ENCODE assay signal across 28 cellular contexts in the genomic region with DNA sequence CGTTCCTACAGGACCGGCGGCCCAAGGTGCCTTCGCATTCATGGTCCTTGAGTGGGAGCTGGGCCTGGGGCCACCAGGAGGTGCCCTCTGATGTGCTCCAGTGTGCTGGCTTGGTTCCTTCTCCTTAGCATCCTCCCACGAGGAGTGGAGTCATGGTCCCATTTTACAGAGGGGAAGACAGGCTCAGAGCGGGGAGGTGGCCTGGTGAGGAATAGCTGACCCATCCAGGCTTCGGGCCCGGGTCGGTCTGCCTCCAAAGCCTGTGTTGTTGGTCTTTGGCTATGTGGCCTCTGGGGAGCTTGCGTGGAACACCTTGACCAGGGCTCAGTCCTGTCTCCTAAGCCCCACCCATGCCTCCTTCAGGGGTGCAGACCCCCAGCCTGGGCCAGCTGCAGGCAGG.
"Had no signal": no experiment of that assay in that cellular context is flagged by ENCODE, and none has a peak within 500 bp of the region (broad histone marks: within the 10 kb centered on the region; RNA-seq: fewer than 3 reads in every experiment).

No MANE protein-coding gene starts in this region.

- H3K4me1 ChIP-seq: parathyroid adenoma, tibial nerve, upper lobe of left lung, vagina had no signal

- H3K27me3 ChIP-seq: tibial nerve, upper lobe of left lung, vagina had no signal

- H2AFZ ChIP-seq: parathyroid adenoma had no signal

- H3K27ac ChIP-seq: parathyroid adenoma, psoas muscle, tibial nerve, upper lobe of left lung, vagina had no signal

- H3K9ac ChIP-seq: parathyroid adenoma had no signal

- H3K4me3 ChIP-seq: lung, mucosa of descending colon, psoas muscle, tibial nerve, upper lobe of left lung, vagina had no signal

- ATAC-seq: left cardiac atrium; left lobe of liver; mucosa of descending colon; naive thymus-derived CD4-positive, alpha-beta T cell; natural killer cell treated with Interleukin-12 subunit alpha and Interleukin-12 subunit beta and Interleukin-15 and Interleukin-18, amount 100 ng/mL, for 72 hours; psoas muscle; sciatic nerve; stimulated activated memory B cell treated with anti-CD40 and anti-IgM and Interleukin-4, amounts not matched to agents 10 μg/mL and 1 μg/mL and 100 μg/mL, for 72 hours; stimulated activated naive CD8-positive, alpha-beta T cell treated with anti-CD3 and anti-CD28 coated beads, Interleukin-15, amount 100 ng/mL, for 72 hours had no signal

- FAIRE-seq: keratinocyte, small intestine had no signal

- DNase-seq: head of caudate nucleus; hippocampal formation; kidney glomerular epithelial cell; left cardiac atrium; mesendoderm; midbrain; mucosa of descending colon; naive thymus-derived CD4-positive, alpha-beta T cell; nucleus accumbens; small intestine; stimulated activated CD4-positive, alpha-beta T cell treated with anti-CD3 and anti-CD28 coated beads, Interleukin-1b, Interleukin-23, amount 100 ng/mL, for 48 hours; stimulated activated CD4-positive, alpha-beta T cell treated with anti-CD3 and anti-CD28 coated beads, Interleukin-2, amount 100 ng/mL, for 48 hours; stimulated activated CD4-positive, alpha-beta T cell treated with anti-CD3 and anti-CD28 coated beads, Interleukin-4, amount 100 ng/mL, for 4 hours; stimulated activated CD8-positive, alpha-beta memory T cell treated with anti-CD3 and anti-CD28 coated beads, Interleukin-4, amount 100 ng/mL, for 48 hours; stimulated activated naive CD4-positive, alpha-beta T cell treated with Interleukin-2 at 50 U/mL for 16 hours; stimulated activated naive CD8-positive, alpha-beta T cell treated with anti-CD3 and anti-CD28 coated beads, Interleukin-15, amount 100 ng/mL, for 72 hours; substantia nigra; upper lobe of left lung had no signal

- H3K9me3 ChIP-seq: mucosa of descending colon, psoas muscle, tibial nerve, upper lobe of left lung, vagina had no signal

- H3K79me2 ChIP-seq: parathyroid adenoma had no signal
